28 cellular contexts compared by ENCODE assay signal in genomic region chr3:3778216-3778615, GRCh38.
"Had no signal": no experiment of that assay in that cellular context is flagged by ENCODE, and none has a peak within 500 bp of the region (broad histone marks: within the 10 kb centered on the region; RNA-seq: fewer than 3 reads in every experiment).

No MANE protein-coding gene starts in this region.

- H3K36me3 Mint-ChIP-seq: stimulated activated effector memory CD8-positive, alpha-beta T cell treated with anti-CD3 and anti-CD28 coated beads, Interleukin-12 subunit alpha, Interleukin-12 subunit beta, amount 100 ng/mL, for 72 hours had no signal

- H3K4me3 ChIP-seq: stomach, suprapubic skin, testis, thoracic aorta, thyroid gland, tibial artery, tibial nerve, transverse colon, upper lobe of left lung, upper lobe of right lung, uterus, vagina had no signal

- H3K27ac ChIP-seq: stomach, suprapubic skin, testis, thoracic aorta, thyroid gland, tibial artery, tibial nerve, transverse colon, upper lobe of left lung, upper lobe of right lung, uterus, vagina had no signal

- H3K36me3 ChIP-seq: suprapubic skin, thoracic aorta, thyroid gland, tibial artery, transverse colon, upper lobe of left lung, upper lobe of right lung, uterus, vagina had no signal

- ATAC-seq: stimulated activated effector memory CD8-positive, alpha-beta T cell treated with anti-CD3 and anti-CD28 coated beads, Interleukin-12 subunit alpha, Interleukin-12 subunit beta, amount 100 ng/mL, for 72 hours; stimulated activated memory B cell treated with anti-CD40 and anti-IgM and Interleukin-4, amounts not matched to agents 10 μg/mL and 1 μg/mL and 100 μg/mL, for 72 hours; stimulated activated naive B cell treated with anti-CD40 and anti-IgM and Interleukin-4, amounts not matched to agents 10 μg/mL and 1 μg/mL and 100 μg/mL, for 72 hours; stimulated activated naive CD8-positive, alpha-beta T cell treated with anti-CD3 and anti-CD28 coated beads, Interleukin-15, amount 100 ng/mL, for 72 hours; stimulated activated naive CD8-positive, alpha-beta T cell treated with anti-CD3 and anti-CD28 coated beads, Interleukin-15, Interleukin-2, amounts not matched to agents 100 U/mL and 50 U/mL, for 24 hours; upper lobe of right lung had no signal

- H3K4me1 Mint-ChIP-seq: stimulated activated effector memory CD8-positive, alpha-beta T cell treated with anti-CD3 and anti-CD28 coated beads, Interleukin-12 subunit alpha, Interleukin-12 subunit beta, amount 100 ng/mL, for 72 hours; stimulated activated memory B cell treated with anti-CD40 and anti-IgM and Interleukin-4, amounts not matched to agents 10 μg/mL and 1 μg/mL and 100 μg/mL, for 72 hours; stimulated activated naive CD8-positive, alpha-beta T cell treated with anti-CD3 and anti-CD28 coated beads, Interleukin-15, amount 100 ng/mL, for 72 hours had no signal

- H3K9me3 Mint-ChIP-seq: stimulated activated effector memory CD8-positive, alpha-beta T cell treated with anti-CD3 and anti-CD28 coated beads, Interleukin-12 subunit alpha, Interleukin-12 subunit beta, amount 100 ng/mL, for 72 hours had no signal

- H3K4me3 Mint-ChIP-seq: stimulated activated effector memory CD8-positive, alpha-beta T cell treated with anti-CD3 and anti-CD28 coated beads, Interleukin-12 subunit alpha, Interleukin-12 subunit beta, amount 100 ng/mL, for 72 hours; stimulated activated memory B cell treated with anti-CD40 and anti-IgM and Interleukin-4, amounts not matched to agents 10 μg/mL and 1 μg/mL and 100 μg/mL, for 72 hours; stimulated activated naive B cell treated with anti-CD40 and anti-IgM and Interleukin-4, amounts not matched to agents 10 μg/mL and 1 μg/mL and 100 μg/mL, for 72 hours; stimulated activated naive CD8-positive, alpha-beta T cell treated with anti-CD3 and anti-CD28 coated beads, Interleukin-15, amount 100 ng/mL, for 72 hours; stimulated activated naive CD8-positive, alpha-beta T cell treated with anti-CD3 and anti-CD28 coated beads, Interleukin-15, Interleukin-2, amounts not matched to agents 100 ng/mL and 50 ng/mL, for 24 hours; type B pancreatic cell had no signal

- H3K4me1 ChIP-seq: stomach, suprapubic skin, testis, thyroid gland, tibial artery, tibial nerve, transverse colon, upper lobe of left lung, upper lobe of right lung, uterus, vagina had no signal

- H3K27me3 ChIP-seq: stomach, suprapubic skin, testis, thyroid gland, tibial artery, tibial nerve, transverse colon, upper lobe of left lung, upper lobe of right lung, uterus, vagina had no signal

- H3K9me3 ChIP-seq: testis, thyroid gland, upper lobe of right lung, uterus, vagina had no signal

- DNase-seq: stimulated activated CD4-positive, alpha-beta T cell treated with anti-CD3 and anti-CD28 coated beads, Interleukin-2, amount 100 ng/mL, for 48 hours; stimulated activated CD4-positive, alpha-beta T cell treated with anti-CD3 and anti-CD28 coated beads, Interleukin-4, amount 100 ng/mL, for 1 hour; stimulated activated CD4-positive, alpha-beta T cell treated with anti-CD3 and anti-CD28 coated beads, Interleukin-4, amount 100 ng/mL, for 24 hours; stimulated activated CD4-positive, alpha-beta T cell treated with anti-CD3 and anti-CD28 coated beads, Interleukin-4, amount 100 ng/mL, for 4 hours; stimulated activated CD8-positive, alpha-beta memory T cell treated with anti-CD3 and anti-CD28 coated beads, Interleukin-4, amount 100 ng/mL, for 48 hours; stimulated activated naive B cell treated with anti-CD40 and anti-IgM and Interleukin-4, amounts not matched to agents 10 μg/mL and 1 μg/mL and 100 μg/mL, for 72 hours; stimulated activated naive CD4-positive, alpha-beta T cell; stimulated activated naive CD4-positive, alpha-beta T cell treated with Interleukin-2 at 50 U/mL for 16 hours; stimulated activated naive CD8-positive, alpha-beta T cell treated with anti-CD3 and anti-CD28 coated beads, Interleukin-15, amount 100 ng/mL, for 72 hours; stimulated activated naive CD8-positive, alpha-beta T cell treated with anti-CD3 and anti-CD28 coated beads, Interleukin-15, Interleukin-2, amounts not matched to agents 100 U/mL and 50 U/mL, for 24 hours; stomach; substantia nigra; testis; thyroid gland; tibial artery; transverse colon; trophoblast cell; upper lobe of left lung; upper lobe of right lung; uterus had no signal

- H3K27ac Mint-ChIP-seq: stimulated activated effector memory CD8-positive, alpha-beta T cell treated with anti-CD3 and anti-CD28 coated beads, Interleukin-12 subunit alpha, Interleukin-12 subunit beta, amount 100 ng/mL, for 72 hours; stimulated activated memory B cell treated with anti-CD40 and anti-IgM and Interleukin-4, amounts not matched to agents 10 μg/mL and 1 μg/mL and 100 μg/mL, for 72 hours; stimulated activated naive B cell treated with anti-CD40 and anti-IgM and Interleukin-4, amounts not matched to agents 10 μg/mL and 1 μg/mL and 100 μg/mL, for 72 hours; stimulated activated naive CD8-positive, alpha-beta T cell treated with anti-CD3 and anti-CD28 coated beads, Interleukin-15, amount 100 ng/mL, for 72 hours; stimulated activated naive CD8-positive, alpha-beta T cell treated with anti-CD3 and anti-CD28 coated beads, Interleukin-15, Interleukin-2, amounts not matched to agents 100 ng/mL and 50 ng/mL, for 24 hours; type B pancreatic cell had no signal

- H3K27me3 Mint-ChIP-seq: stimulated activated memory B cell treated with anti-CD40 and anti-IgM and Interleukin-4, amounts not matched to agents 10 μg/mL and 1 μg/mL and 100 μg/mL, for 72 hours; stimulated activated naive B cell treated with anti-CD40 and anti-IgM and Interleukin-4, amounts not matched to agents 10 μg/mL and 1 μg/mL and 100 μg/mL, for 72 hours; stimulated activated naive CD8-positive, alpha-beta T cell treated with anti-CD3 and anti-CD28 coated beads, Interleukin-15, amount 100 ng/mL, for 72 hours; stimulated activated naive CD8-positive, alpha-beta T cell treated with anti-CD3 and anti-CD28 coated beads, Interleukin-15, Interleukin-2, amounts not matched to agents 100 ng/mL and 50 ng/mL, for 24 hours; type B pancreatic cell had no signal
